Comparison of ENCODE assay signal across 23 cellular contexts in the genomic region with DNA sequence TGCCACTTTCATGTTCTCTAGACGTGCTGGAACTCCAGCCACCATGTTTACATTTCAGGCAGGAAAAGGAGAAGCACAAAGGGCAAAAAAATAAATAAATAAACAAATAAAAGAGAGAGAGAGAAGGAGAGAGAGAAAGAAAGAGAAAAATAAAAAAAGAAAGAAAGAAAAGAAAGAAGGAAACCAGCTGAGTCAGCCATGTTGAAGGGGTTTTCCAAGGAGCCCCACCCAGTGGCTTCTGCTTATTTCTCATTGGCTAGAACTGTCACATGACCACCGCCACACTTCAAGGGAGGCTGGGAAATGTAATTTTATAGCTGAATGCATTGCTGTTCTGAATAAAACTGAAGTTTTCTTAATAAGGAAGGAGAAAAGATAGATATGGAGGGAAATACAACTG.
DNase-seq lines count a peak whose midpoint lies in the region; ATAC-seq and TF ChIP-seq lines count a peak whose summit lies in the region.
"Had no signal": no experiment of that assay in that cellular context is flagged by ENCODE, and none has a peak within 500 bp of the region (broad histone marks: within the 10 kb centered on the region; RNA-seq: fewer than 3 reads in every experiment).

No MANE protein-coding gene starts in this region.

- peak; percentile 39 for ATAC-seq in activated CD8-positive, alpha-beta T cell treated with anti-CD3 and anti-CD28 coated beads for 36 hours
- ATAC-seq in activated CD8-positive, alpha-beta T cell treated with anti-CD3 and anti-CD28 coated beads, Interleukin-2, amount 10 ng/mL, durations not matched to agents 7 days and 5 days = no peak
- ATAC-seq in activated T-helper 17 cell treated with anti-CD3 and anti-CD28 coated beads, Interleukin-2, amount 50 U/mL, for 72 hours (replicated peaks) = no peak
- ATAC-seq: upper lobe of right lung had no signal

- no peaks in the 10 kb centered on the region for H3K9me2 ChIP-seq in Loucy (replicated peaks; ENCODE audit: low read depth, low read length)

- H3K79me2 ChIP-seq in Loucy (ENCODE audit: insufficient read depth, low read length) = no peaks in the 10 kb centered on the region

- peaks cover 5% of the 10 kb centered on the region for H3K4me1 Mint-ChIP-seq in activated CD8-positive, alpha-beta T cell treated with anti-CD3 and anti-CD28 coated beads for 36 hours (ENCODE audit: low read depth)
- H3K4me1 Mint-ChIP-seq in activated CD8-positive, alpha-beta T cell treated with anti-CD3 and anti-CD28 coated beads, Interleukin-2, amount 10 ng/mL, durations not matched to agents 7 days and 5 days (ENCODE audit: low read depth) = peaks cover 2% of the 10 kb centered on the region
- no peaks in the 10 kb centered on the region for H3K4me1 Mint-ChIP-seq in activated T-helper 17 cell treated with anti-CD3 and anti-CD28 coated beads, Interleukin-2, amount 50 U/mL, for 72 hours

- intact Hi-C loops in activated CD8-positive, alpha-beta T cell treated with anti-CD3 and anti-CD28 coated beads for 36 hours (cut with micrococcal nuclease) = no loop called here
- intact Hi-C loops in testis (cut with DNase I; ENCODE audit: low total_unique reads) = no loop called here

- H3K4me3 ChIP-seq in Loucy (ENCODE audit: low read length, poor library complexity, severe bottlenecking) (no peak overlapping the region), testis (peak overlapping the region in 1 of 2 donors; percentile 4)
- H3K4me3 ChIP-seq: esophagus squamous epithelium, sigmoid colon, upper lobe of right lung had no signal

- TF ChIP-seq CTCF in activated CD8-positive, alpha-beta T cell treated with anti-CD3 and anti-CD28 coated beads for 36 hours (IDR thresholded peaks at IDR 0.05) = no peak
- TF ChIP-seq CTCF in Loucy (conservative IDR thresholded peaks at IDR 0.05; ENCODE audit: low read length) (no peak), testis (IDR thresholded peaks at IDR 0.05) (no peak)

- POLR2A ChIA-PET in activated CD8-positive, alpha-beta T cell treated with anti-CD3 and anti-CD28 coated beads for 36 hours (lab: Charles Lee) = no interaction called here
- POLR2A ChIA-PET in activated CD8-positive, alpha-beta T cell treated with anti-CD3 and anti-CD28 coated beads, Interleukin-2, amount 10 ng/mL, durations not matched to agents 7 days and 5 days (lab: Charles Lee) = no interaction called here

- peaks cover 2% of the 10 kb centered on the region for H3K27me3 Mint-ChIP-seq in activated CD8-positive, alpha-beta T cell treated with anti-CD3 and anti-CD28 coated beads for 36 hours
- peaks cover 15% of the 10 kb centered on the region for H3K27me3 Mint-ChIP-seq in activated CD8-positive, alpha-beta T cell treated with anti-CD3 and anti-CD28 coated beads, Interleukin-2, amount 10 ng/mL, durations not matched to agents 7 days and 5 days (ENCODE audit: low read depth)
- peaks cover 14% of the 10 kb centered on the region for H3K27me3 Mint-ChIP-seq in activated T-helper 17 cell treated with anti-CD3 and anti-CD28 coated beads, Interleukin-2, amount 50 U/mL, for 72 hours

- H2AFZ ChIP-seq in Loucy (ENCODE audit: low read length) = 0 out of 2 replicates have a peak overlapping the region, but pooled peaks have one; percentile 66

- DNase-seq in activated CD8-positive, alpha-beta T cell treated with anti-CD3 and anti-CD28 coated beads for 36 hours = peak; percentile 28
- no peak for DNase-seq in activated CD8-positive, alpha-beta T cell treated with anti-CD3 and anti-CD28 coated beads, Interleukin-2, amount 10 ng/mL, durations not matched to agents 7 days and 5 days
- DNase-seq in testis (peak; percentile 31), NCI-H1092 treated with DMSO at 0.1 percent for 48 hours (lab: John Stamatoyannopoulos, UW) (no peak), NCI-H2227 (lab: John Stamatoyannopoulos, UW; ENCODE audit: unreplicated experiment) (no peak)
- no peak for DNase-seq in activated naive CD4-positive, alpha-beta T cell treated with Interleukin-2 at 50 U/mL for 16 hours
- DNase-seq: activated CD4-positive, alpha-beta T cell treated with anti-CD3 and anti-CD28 coated beads for 48 hours; activated gamma-delta T cell; effector CD8-positive, alpha-beta T cell; esophagus squamous epithelium; GDM1; HCEC 1CT; NCI-H1417 treated with DMSO at 0.1 percent for 48 hours; NCI-H526 treated with DMSO at 0.1 percent for 48 hours; sigmoid colon; stimulated activated CD4-positive, alpha-beta T cell treated with anti-CD3 and anti-CD28 coated beads, Interleukin-15, amount 100 ng/mL, for 24 hours; upper lobe of right lung had no signal

- 66 to 76% methylated on average over 2 of the region's 2 CpGs for WGBS in testis, 2 donors

- no peaks in the 10 kb centered on the region for H4K20me1 ChIP-seq in Loucy (ENCODE audit: insufficient read depth, low read length, poor library complexity, severe bottlenecking)

- no peak overlapping the region for H3K4me2 ChIP-seq in Loucy (ENCODE audit: low read depth, low read length, poor library complexity, severe bottlenecking)

- H3K27ac ChIP-seq in testis = no peak overlapping the region
- H3K27ac ChIP-seq: C4-2B, esophagus squamous epithelium, sigmoid colon, upper lobe of right lung had no signal

- H3K4me3 Mint-ChIP-seq in activated CD8-positive, alpha-beta T cell treated with anti-CD3 and anti-CD28 coated beads for 36 hours = no peak overlapping the region
- no peak overlapping the region for H3K4me3 Mint-ChIP-seq in activated CD8-positive, alpha-beta T cell treated with anti-CD3 and anti-CD28 coated beads, Interleukin-2, amount 10 ng/mL, durations not matched to agents 7 days and 5 days
- H3K4me3 Mint-ChIP-seq in activated T-helper 17 cell treated with anti-CD3 and anti-CD28 coated beads, Interleukin-2, amount 50 U/mL, for 72 hours = peak overlapping the region; percentile 14
- H3K4me3 Mint-ChIP-seq: brain; nephron; T-helper 1 cell treated with Interleukin-12 subunit alpha and Interleukin-12 subunit beta and Interleukin-4 antibody, amounts not matched to agents 30 μg/mL and 1 μg/mL, for 36 hours had no signal

- no peak overlapping the region for H3K27ac Mint-ChIP-seq in activated CD8-positive, alpha-beta T cell treated with anti-CD3 and anti-CD28 coated beads for 36 hours
- no peak overlapping the region for H3K27ac Mint-ChIP-seq in activated CD8-positive, alpha-beta T cell treated with anti-CD3 and anti-CD28 coated beads, Interleukin-2, amount 10 ng/mL, durations not matched to agents 7 days and 5 days
- H3K27ac Mint-ChIP-seq in activated T-helper 17 cell treated with anti-CD3 and anti-CD28 coated beads, Interleukin-2, amount 50 U/mL, for 72 hours = peak overlapping the region; percentile 19
- H3K27ac Mint-ChIP-seq: brain; nephron; T-helper 1 cell treated with Interleukin-12 subunit alpha and Interleukin-12 subunit beta and Interleukin-4 antibody, amounts not matched to agents 30 μg/mL and 1 μg/mL, for 36 hours had no signal

- H3K9me3 Mint-ChIP-seq in activated CD8-positive, alpha-beta T cell treated with anti-CD3 and anti-CD28 coated beads for 36 hours = peaks cover 3% of the 10 kb centered on the region
- no peaks in the 10 kb centered on the region for H3K9me3 Mint-ChIP-seq in activated CD8-positive, alpha-beta T cell treated with anti-CD3 and anti-CD28 coated beads, Interleukin-2, amount 10 ng/mL, durations not matched to agents 7 days and 5 days (ENCODE audit: insufficient read depth)
- H3K9me3 Mint-ChIP-seq in activated T-helper 17 cell treated with anti-CD3 and anti-CD28 coated beads, Interleukin-2, amount 50 U/mL, for 72 hours = no peaks in the 10 kb centered on the region

- H3K36me3 Mint-ChIP-seq in activated CD8-positive, alpha-beta T cell treated with anti-CD3 and anti-CD28 coated beads for 36 hours (ENCODE audit: low read depth) = no peaks in the 10 kb centered on the region
- H3K36me3 Mint-ChIP-seq in activated CD8-positive, alpha-beta T cell treated with anti-CD3 and anti-CD28 coated beads, Interleukin-2, amount 10 ng/mL, durations not matched to agents 7 days and 5 days (ENCODE audit: low read depth) = no peaks in the 10 kb centered on the region
- no peaks in the 10 kb centered on the region for H3K36me3 Mint-ChIP-seq in activated T-helper 17 cell treated with anti-CD3 and anti-CD28 coated beads, Interleukin-2, amount 50 U/mL, for 72 hours (ENCODE audit: low read depth)
- H3K36me3 Mint-ChIP-seq: brain had no signal

- H3K27me3 ChIP-seq in Loucy (ENCODE audit: insufficient read depth, low read length, poor library complexity, severe bottlenecking) (peaks cover 13% of the 10 kb centered on the region), testis (no peaks in the 10 kb centered on the region)

- no peak overlapping the region for H3K9ac ChIP-seq in Loucy (ENCODE audit: low read depth, low read length, poor library complexity, severe bottlenecking)

- no peak for TF ChIP-seq POLR2A in testis (IDR thresholded peaks at IDR 0.05)

- no peaks in the 10 kb centered on the region for H3K36me3 ChIP-seq in Loucy (ENCODE audit: insufficient read depth, low read length)
- no peaks in the 10 kb centered on the region for H3K36me3 ChIP-seq in testis (ENCODE audit: low read depth, missing control alignments)
- H3K36me3 ChIP-seq: esophagus squamous epithelium, sigmoid colon, upper lobe of right lung had no signal

- CTCF ChIA-PET in activated CD8-positive, alpha-beta T cell treated with anti-CD3 and anti-CD28 coated beads for 36 hours (lab: Charles Lee) = interaction anchor here (1.0 kb wide), 1 partner anchor 44 kb away, joined by 4 read pairs; no protein-coding TSS in a partner anchor
- CTCF ChIA-PET in activated CD8-positive, alpha-beta T cell treated with anti-CD3 and anti-CD28 coated beads, Interleukin-2, amount 10 ng/mL, durations not matched to agents 7 days and 5 days (lab: Charles Lee) = interaction anchor here (1.1 kb wide), 1 partner anchor 29 kb away, joined by 3 read pairs; no protein-coding TSS in a partner anchor

- H3F3A ChIP-seq in Loucy (ENCODE audit: low read depth) = no peaks in the 10 kb centered on the region

- H3K9me3 ChIP-seq in Loucy (ENCODE audit: insufficient read depth, low read depth, low read length) = no peaks in the 10 kb centered on the region
- no peaks in the 10 kb centered on the region for H3K9me3 ChIP-seq in testis
- H3K9me3 ChIP-seq: esophagus squamous epithelium, sigmoid colon, upper lobe of right lung had no signal

- no peaks in the 10 kb centered on the region for H3K4me1 ChIP-seq in Loucy (ENCODE audit: insufficient read depth, low read length, poor library complexity, severe bottlenecking)
- H3K4me1 ChIP-seq in testis = no peaks in the 10 kb centered on the region
- H3K4me1 ChIP-seq: esophagus squamous epithelium, sigmoid colon, upper lobe of right lung had no signal

Comparison
In these comparisons a context has a peak if more than half of its experiments do, and no peak if none do; other contexts are left out.
1. DNase-seq: peak in activated CD8-positive, alpha-beta T cell treated with anti-CD3 and anti-CD28 coated beads for 36 hours (single experiment) and testis (single experiment); none in activated CD8-positive, alpha-beta T cell treated with anti-CD3 and anti-CD28 coated beads, Interleukin-2, amount 10 ng/mL, durations not matched to agents 7 days and 5 days (single experiment), activated naive CD4-positive, alpha-beta T cell treated with Interleukin-2 at 50 U/mL for 16 hours (single experiment), NCI-H1092 treated with DMSO at 0.1 percent for 48 hours (single experiment) and NCI-H2227 (single experiment).